ENCODE assay signal across 26 cellular contexts in genomic region chrX:110042521-110042920, GRCh38. TPM values are rescaled to one million over a fixed set of nuclear protein-coding genes. Genes with fewer than 3 reads are reported as not detected.
A peak's percentile ranks its signal among the peaks of the same experiment; 100 is the strongest.
DNase-seq lines count a peak whose midpoint lies in the region; ATAC-seq, FAIRE-seq and TF ChIP-seq lines count a peak whose summit lies in the region.
"Had no signal": no experiment of that assay in that cellular context is flagged by ENCODE, and none has a peak within 500 bp of the region (broad histone marks: within the 10 kb centered on the region; RNA-seq: fewer than 3 reads in every experiment).

No MANE protein-coding gene starts in this region.

- H3K4me1 ChIP-seq in MM.1S (ENCODE audit: low read length) (peaks cover 18% of the 10 kb centered on the region), astrocyte (ENCODE audit: insufficient read depth, low read length) (no peaks in the 10 kb centered on the region), gastroesophageal sphincter (no peaks in the 10 kb centered on the region)

- H3F3A ChIP-seq in MM.1S (ENCODE audit: insufficient read depth, low read length): no peaks in the 10 kb centered on the region

- H3K27ac Mint-ChIP-seq in astrocyte (ENCODE audit: unreplicated experiment): no peak overlapping the region
- H3K27ac Mint-ChIP-seq in nephron: peak overlapping the region in 2 of 3 experiments; percentile 3 to 63
- H3K27ac Mint-ChIP-seq: activated B cell treated with CpG ODN at 0.5 μM for 24 hours; activated CD4-positive, alpha-beta memory T cell treated with anti-CD3 and anti-CD28 coated beads for 36 hours; IgD-negative memory B cell; memory B cell had no signal

- no peak for TF ChIP-seq EP300 in gastroesophageal sphincter (IDR thresholded peaks at IDR 0.05)

- ATAC-seq in gastroesophageal sphincter (no peak), HG03442 (IDR thresholded peaks at IDR 0.05; ENCODE audit: unreplicated experiment) (no peak)
- ATAC-seq: sciatic nerve; stimulated activated naive B cell treated with anti-CD40 and anti-IgM and Interleukin-4, amounts not matched to agents 10 μg/mL and 1 μg/mL and 100 μg/mL, for 72 hours had no signal

- TF ChIP-seq CTCF in MM.1S (IDR thresholded peaks at IDR 0.05; ENCODE audit: low read length) (no peak), astrocyte (IDR thresholded peaks at IDR 0.05; ENCODE audit: insufficient read depth, low read depth, low read length) (no peak), nephron (IDR thresholded peaks at IDR 0.05; ENCODE audit: unreplicated experiment in 3 of 3) (no peak), gastroesophageal sphincter (IDR thresholded peaks at IDR 0.05) (no peak)

- H3K36me3 ChIP-seq in MM.1S (replicated peaks; ENCODE audit: insufficient read depth, low read length) (no peaks in the 10 kb centered on the region), astrocyte (ENCODE audit: insufficient read depth, low read length) (no peaks in the 10 kb centered on the region), gastroesophageal sphincter (no peaks in the 10 kb centered on the region)
- H3K36me3 ChIP-seq: tibial artery had no signal

- no peaks in the 10 kb centered on the region for H3K9me2 ChIP-seq in MM.1S (replicated peaks; ENCODE audit: insufficient read depth, low read length)

- H3K79me2 ChIP-seq in MM.1S (ENCODE audit: low read length): peaks cover 39% of the 10 kb centered on the region
- H3K79me2 ChIP-seq in astrocyte (ENCODE audit: insufficient read depth, low read length): no peaks in the 10 kb centered on the region
- H3K79me2 ChIP-seq: parathyroid adenoma had no signal

- H3K27ac ChIP-seq in MM.1S (ENCODE audit: low read length) (no peak overlapping the region), astrocyte (ENCODE audit: low read depth, low read length) (no peak overlapping the region), gastroesophageal sphincter (no peak overlapping the region)
- H3K27ac ChIP-seq: hepatocyte, parathyroid adenoma, tibial artery had no signal

- H3K9me3 ChIP-seq in MM.1S (replicated peaks; ENCODE audit: insufficient read depth, low read length): no peaks in the 10 kb centered on the region
- H3K9me3 ChIP-seq in astrocyte (ENCODE audit: insufficient read depth, low read depth, low read length): no peaks in the 10 kb centered on the region
- H3K9me3 ChIP-seq in gastroesophageal sphincter: no peaks in the 10 kb centered on the region
- H3K9me3 ChIP-seq: tibial artery had no signal

- H3K36me3 Mint-ChIP-seq in astrocyte (ENCODE audit: low read depth, unreplicated experiment) (no peaks in the 10 kb centered on the region), nephron (ENCODE audit: low read depth) (peaks cover 15% of the 10 kb centered on the region)
- H3K36me3 Mint-ChIP-seq: naive B cell had no signal

- no peak for FAIRE-seq in astrocyte (lab: Jason Lieb, UNC)
- FAIRE-seq: kidney had no signal

- H3K9me3 Mint-ChIP-seq in astrocyte (ENCODE audit: unreplicated experiment) (no peaks in the 10 kb centered on the region), nephron (no peaks in the 10 kb centered on the region)
- H3K9me3 Mint-ChIP-seq: activated B cell treated with CpG ODN at 0.5 μM for 24 hours; activated CD4-positive, alpha-beta memory T cell treated with anti-CD3 and anti-CD28 coated beads for 36 hours; effector memory CD8-positive, alpha-beta T cell; IgD-negative memory B cell; memory B cell; naive B cell; stimulated activated naive B cell treated with anti-CD40 and anti-IgM and Interleukin-4, amounts not matched to agents 10 μg/mL and 1 μg/mL and 100 μg/mL, for 72 hours had no signal

- H3K27me3 ChIP-seq in MM.1S (replicated peaks; ENCODE audit: insufficient read depth, low read length): no peaks in the 10 kb centered on the region
- no peaks in the 10 kb centered on the region for H3K27me3 ChIP-seq in astrocyte (ENCODE audit: insufficient read depth, low read length)
- no peaks in the 10 kb centered on the region for H3K27me3 ChIP-seq in gastroesophageal sphincter
- H3K27me3 ChIP-seq: hepatocyte, tibial artery had no signal

- H3K4me3 Mint-ChIP-seq in astrocyte (ENCODE audit: unreplicated experiment): no peak overlapping the region
- H3K4me3 Mint-ChIP-seq in nephron: peak overlapping the region in 1 of 3 experiments; percentile 12
- H3K4me3 Mint-ChIP-seq: activated B cell treated with CpG ODN at 0.5 μM for 24 hours; activated CD4-positive, alpha-beta memory T cell treated with anti-CD3 and anti-CD28 coated beads for 36 hours; memory B cell; naive B cell; stimulated activated naive B cell treated with anti-CD40 and anti-IgM and Interleukin-4, amounts not matched to agents 10 μg/mL and 1 μg/mL and 100 μg/mL, for 72 hours had no signal

- H4K20me1 ChIP-seq in MM.1S (ENCODE audit: insufficient read depth, low read length): no peaks in the 10 kb centered on the region
- H4K20me1 ChIP-seq in astrocyte (ENCODE audit: insufficient read depth, low read length): no peaks in the 10 kb centered on the region

- no peak overlapping the region for H2AFZ ChIP-seq in MM.1S (ENCODE audit: low read length)
- no peak overlapping the region for H2AFZ ChIP-seq in astrocyte (ENCODE audit: low read depth, low read length)
- H2AFZ ChIP-seq: hepatocyte, parathyroid adenoma had no signal

- no peak for TF ChIP-seq POLR2A in gastroesophageal sphincter (IDR thresholded peaks at IDR 0.05)

- H3K4me1 Mint-ChIP-seq in astrocyte (ENCODE audit: low read depth, unreplicated experiment) (no peaks in the 10 kb centered on the region), nephron (peaks cover 68% of the 10 kb centered on the region)

- H3K27me3 Mint-ChIP-seq in astrocyte (ENCODE audit: low read depth, unreplicated experiment): no peaks in the 10 kb centered on the region
- no peaks in the 10 kb centered on the region for H3K27me3 Mint-ChIP-seq in nephron (ENCODE audit: low read depth)
- H3K27me3 Mint-ChIP-seq: activated B cell treated with CpG ODN at 0.5 μM for 24 hours; activated CD4-positive, alpha-beta memory T cell treated with anti-CD3 and anti-CD28 coated beads for 36 hours; effector memory CD8-positive, alpha-beta T cell; memory B cell; naive B cell; stimulated activated naive B cell treated with anti-CD40 and anti-IgM and Interleukin-4, amounts not matched to agents 10 μg/mL and 1 μg/mL and 100 μg/mL, for 72 hours had no signal

- H3K4me2 ChIP-seq in MM.1S (ENCODE audit: low read depth, low read length) (peak overlapping the region; percentile 14; the same call in 1 of the 2 replicates), astrocyte (ENCODE audit: low read length) (no peak overlapping the region)
- H3K4me2 ChIP-seq: hepatocyte had no signal

- DNase-seq in EL (peak; percentile 21), MM.1S (no peak), astrocyte (ENCODE audit: low read depth) (peak; percentile 19), NCI-H2227 (lab: John Stamatoyannopoulos, UW; ENCODE audit: unreplicated experiment) (no peak), DMS153 treated with DMSO at 0.1 percent for 48 hours (lab: John Stamatoyannopoulos, UW; ENCODE audit: unreplicated experiment) (no peak)
- DNase-seq: activated B cell treated with CpG ODN at 0.5 μM for 24 hours; activated CD4-positive, alpha-beta memory T cell treated with anti-CD3 and anti-CD28 coated beads for 36 hours; activated naive CD4-positive, alpha-beta T cell treated with Interleukin-2 at 50 U/mL for 16 hours; Calu3; effector memory CD8-positive, alpha-beta T cell; GDM1; kidney; naive B cell; NCI-H1092 treated with DMSO at 0.1 percent for 48 hours; NCI-H2081; NCI-H524; stimulated activated naive B cell treated with anti-CD40 and anti-IgM and Interleukin-4, amounts not matched to agents 10 μg/mL and 1 μg/mL and 100 μg/mL, for 72 hours; tibial artery had no signal

- H3K4me3 ChIP-seq in MM.1S (ENCODE audit: low read length) (no peak overlapping the region), astrocyte (ENCODE audit: insufficient read depth, low read depth, low read length) (no peak overlapping the region), gastroesophageal sphincter (no peak overlapping the region)
- H3K4me3 ChIP-seq: hepatocyte, tibial artery had no signal

- H3K9ac ChIP-seq in MM.1S (ENCODE audit: low read length) (no peak overlapping the region), astrocyte (ENCODE audit: low read length) (no peak overlapping the region)
- H3K9ac ChIP-seq: parathyroid adenoma had no signal

RNA-seq across cellular contexts. Expression of gene TMEM164, which starts 39.6 kb away (rescaled TPM):
- total RNA-seq in astrocyte (17.3 and 17.6 TPM in 2 replicates), gastroesophageal sphincter (10 to 100 TPM in 3 of 4 donors, 1 to 10 TPM in 1; 7.8 to 12.9 (median 11.7) TPM)

Comparison
In these comparisons a context has a peak if more than half of its experiments do, and no peak if none do; other contexts are left out.
1. DNase-seq: peak in EL (single experiment) and astrocyte (single experiment); none in MM.1S (single experiment), NCI-H2227 (single experiment) and DMS153 treated with DMSO at 0.1 percent for 48 hours (single experiment).